9 cellular contexts compared by ENCODE assay signal in the genomic region with DNA sequence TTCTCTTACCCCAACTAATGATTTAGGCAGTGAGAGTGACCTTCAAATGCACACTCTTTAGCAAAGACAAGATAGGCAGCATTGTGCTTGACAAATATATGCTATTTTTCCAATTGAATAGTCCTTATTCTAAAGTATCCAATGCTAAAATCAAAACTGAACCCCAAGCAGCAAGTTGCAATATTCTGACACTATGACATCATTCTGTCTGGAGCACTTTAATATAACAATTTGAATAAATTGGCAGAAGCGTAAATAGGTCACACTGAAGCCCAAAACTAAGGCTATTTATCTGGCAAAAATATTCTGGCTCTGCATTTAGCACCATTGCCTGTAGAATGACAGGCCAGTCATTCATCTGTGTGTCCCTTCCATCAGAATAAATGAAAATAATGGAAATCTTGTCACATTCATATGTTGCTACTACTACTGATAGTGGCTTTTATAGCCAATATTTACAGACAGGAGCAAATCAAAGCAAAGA. TPM values are rescaled to one million over a fixed set of nuclear protein-coding genes. Genes with fewer than 3 reads are reported as not detected.
A peak's percentile ranks its signal among the peaks of the same experiment; 100 is the strongest.
DNase-seq lines count a peak whose midpoint lies in the region; ATAC-seq, FAIRE-seq and TF ChIP-seq lines count a peak whose summit lies in the region.
"Had no signal": no experiment of that assay in that cellular context is flagged by ENCODE, and none has a peak within 500 bp of the region (broad histone marks: within the 10 kb centered on the region; RNA-seq: fewer than 3 reads in every experiment).

No MANE protein-coding gene starts in this region.

- H3K27ac ChIP-seq in heart left ventricle (peak overlapping the region; percentile 4 to 99 (median 98)), lower lobe of right lung (no peak overlapping the region), upper lobe of left lung (peak overlapping the region in 1 of 4 donors; percentile 99)

- FAIRE-seq in HTR-8/SVneo (lab: Jason Lieb, UNC): no peak

- H3K27me3 ChIP-seq in heart left ventricle (no peaks in the 10 kb centered on the region), lower lobe of right lung (ENCODE audit: low read depth) (no peaks in the 10 kb centered on the region), upper lobe of left lung (no peaks in the 10 kb centered on the region)

- in situ Hi-C loops in astrocyte of the cerebellum (cut with HindIII; ENCODE audit: low sequenced_read_pairs): no loop called here

- H3K4me3 ChIP-seq in heart left ventricle (peak overlapping the region in 11 of 12 donors; percentile 71 to 98 (median 91)), astrocyte of the cerebellum (ENCODE audit: low read depth, low read length) (peak overlapping the region; percentile 84), lower lobe of right lung (peak overlapping the region; percentile 86), upper lobe of left lung (peak overlapping the region in 3 of 4 donors; percentile 64 to 95 (median 81))

- ATAC-seq in heart left ventricle (no peak), Right ventricle myocardium superior (ENCODE audit: poor library complexity) (no peak), lower lobe of right lung (no peak), upper lobe of left lung (ENCODE audit: low FRiP score in 2 of 2) (no peak), GM19467 (IDR thresholded peaks at IDR 0.05; ENCODE audit: unreplicated experiment) (no peak), HG03108 (IDR thresholded peaks at IDR 0.05; ENCODE audit: unreplicated experiment) (no peak)

- 30 to 38% (median 32%) methylated on average over 1 of the region's 1 CpG for WGBS in heart left ventricle, 4 donors
- 88 to 100% methylated on average over 1 of the region's 1 CpG for WGBS in upper lobe of left lung, 2 donors

- no peak for TF ChIP-seq EP300 in upper lobe of left lung (IDR thresholded peaks at IDR 0.05)

- H3K36me3 ChIP-seq in heart left ventricle: peaks cover 0 to 35% (median 3%) of the 10 kb centered on the region in 9 donors
- H3K36me3 ChIP-seq in lower lobe of right lung: peaks cover 9% of the 10 kb centered on the region
- peaks cover 0 to 3% (median 0%) of the 10 kb centered on the region in 4 donors for H3K36me3 ChIP-seq in upper lobe of left lung

- DNase-seq in heart left ventricle: no peak
- DNase-seq in Right ventricle myocardium superior: no peak
- DNase-seq in astrocyte of the cerebellum (ENCODE audit: low read depth): no peak
- DNase-seq in lower lobe of right lung: no peak
- no peak for DNase-seq in upper lobe of left lung
- no peak for DNase-seq in HTR-8/SVneo (ENCODE audit: insufficient read length, low spot score)
- DNase-seq: DMS 273 treated with DMSO at 0.1 percent for 48 hours had no signal

- H3K9me3 ChIP-seq in heart left ventricle (no peaks in the 10 kb centered on the region), lower lobe of right lung (no peaks in the 10 kb centered on the region), upper lobe of left lung (no peaks in the 10 kb centered on the region)

- TF ChIP-seq CTCF in heart left ventricle (IDR thresholded peaks at IDR 0.05): no peak
- no peak for TF ChIP-seq CTCF in astrocyte of the cerebellum (IDR thresholded peaks at IDR 0.05; ENCODE audit: low read depth, low read length, missing control alignments)
- TF ChIP-seq CTCF in lower lobe of right lung (IDR thresholded peaks at IDR 0.05): no peak
- no peak for TF ChIP-seq CTCF in upper lobe of left lung (IDR thresholded peaks at IDR 0.05)

- intact Hi-C loops in heart left ventricle (cut with DNase I) (loop anchor here (5.0 to 10.0 kb wide), 15 partner anchors 39 to 1196 kb away; no protein-coding TSS in a partner anchor), Right ventricle myocardium superior (cut with DNase I) (loop anchor here (10.0 kb wide), 2 partner anchors 81 to 151 kb away; no protein-coding TSS in a partner anchor), lower lobe of right lung (cut with DNase I) (no loop called here)

- TF ChIP-seq POLR2A in heart left ventricle (IDR thresholded peaks at IDR 0.05): no peak
- TF ChIP-seq POLR2A in upper lobe of left lung (IDR thresholded peaks at IDR 0.05): no peak

- peaks cover 0 to 80% (median 62%) of the 10 kb centered on the region in 12 donors for H3K4me1 ChIP-seq in heart left ventricle
- H3K4me1 ChIP-seq in lower lobe of right lung: peaks cover 72% of the 10 kb centered on the region
- peaks cover 37 to 49% (median 43%) of the 10 kb centered on the region in 4 donors for H3K4me1 ChIP-seq in upper lobe of left lung

RNA-seq across cellular contexts. Expression of gene CBLB, which starts 2.9 kb away (rescaled TPM):
- total RNA-seq in heart left ventricle: 10 to 100 TPM; 30.0 to 74.4 (median 44.8) TPM
- polyA plus RNA-seq in heart left ventricle: 10 to 100 TPM; 18.6 to 25.4 TPM
- 56.7 TPM for total RNA-seq in Right ventricle myocardium superior
- 29.7 TPM for total RNA-seq in lower lobe of right lung
- 10 to 100 TPM; 30.3 to 85.9 (median 32.0) TPM for total RNA-seq in upper lobe of left lung
